ENCODE assay signal across 8 cellular contexts in the genomic region with DNA sequence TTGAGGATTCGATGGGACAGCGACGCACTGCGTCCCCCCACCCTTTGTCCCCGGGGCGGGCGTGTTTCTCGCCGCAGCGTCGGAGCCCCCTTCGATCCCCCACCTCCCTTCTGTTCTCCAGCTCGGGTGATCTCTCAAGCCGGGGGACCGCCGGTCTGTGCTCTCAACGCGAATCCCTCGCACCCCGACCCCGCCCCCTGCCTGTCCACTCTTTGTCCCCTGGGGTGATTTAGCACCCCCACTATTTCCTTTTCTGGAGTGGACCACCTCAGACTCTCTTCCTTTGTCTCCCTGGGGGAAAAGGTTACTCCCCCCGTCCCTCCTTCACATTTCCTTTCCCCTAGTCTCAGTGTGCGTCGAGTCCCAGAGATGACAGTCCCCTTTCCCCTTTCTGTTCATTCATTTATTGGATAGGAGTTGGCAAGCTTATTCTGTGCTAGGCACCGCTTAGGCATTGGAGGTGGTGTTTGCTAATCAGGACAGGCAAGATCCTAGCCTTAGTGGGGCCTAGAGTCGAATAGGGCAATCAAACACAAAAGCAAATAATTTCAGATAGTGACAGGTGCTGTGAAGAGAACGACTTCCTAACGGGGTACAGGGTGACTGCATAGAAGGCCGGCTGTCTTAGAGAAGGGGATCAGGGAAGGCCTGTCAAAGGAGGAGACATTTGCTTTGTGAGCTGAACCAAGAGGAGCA. TPM values are rescaled to one million over a fixed set of nuclear protein-coding genes. Genes with fewer than 3 reads are reported as not detected.
DNase-seq lines count a peak whose midpoint lies in the region; ATAC-seq and TF ChIP-seq lines count a peak whose summit lies in the region.

No MANE protein-coding gene starts in this region.

- peak overlapping the region; percentile 97 to 99 for H3K4me3 Mint-ChIP-seq in effector memory CD8-positive, alpha-beta T cell
- H3K4me3 Mint-ChIP-seq in naive B cell, result peak overlapping the region; percentile 89 to 100 (median 96)

- no peaks in the 10 kb centered on the region for H3K9me3 Mint-ChIP-seq in effector memory CD8-positive, alpha-beta T cell
- H3K9me3 Mint-ChIP-seq in naive B cell, result no peaks in the 10 kb centered on the region

- H3K27ac Mint-ChIP-seq in effector memory CD8-positive, alpha-beta T cell, result peak overlapping the region; percentile 98 to 100
- H3K27ac Mint-ChIP-seq in naive B cell, result peak overlapping the region; percentile 94 to 98 (median 96)

- H2AFZ ChIP-seq in SK-N-SH (ENCODE audit: low read depth), result peak overlapping the region; percentile 31; the same call in 1 of the 2 replicates

- no peak for TF ChIP-seq CTCF in SK-N-SH (IDR thresholded peaks at IDR 0.05)

- CTCF ChIA-PET in SK-N-SH (lab: Yijun Ruan, JAX), result interaction anchor here (0.9 to 3.3 kb wide), 5 partner anchors 13 to 76 kb away, joined by 3 to 13 read pairs (median 5); no protein-coding TSS in a partner anchor

- H3K9me2 ChIP-seq in SK-N-SH, result no peaks in the 10 kb centered on the region

- no peak for TF ChIP-seq EP300 in SK-N-SH (IDR thresholded peaks at IDR 0.05; ENCODE audit: borderline replicate concordance in 1 of 2, low read depth in 1 of 2, low read length in 1 of 2)

- H3K9me3 ChIP-seq in SK-N-SH, result no peaks in the 10 kb centered on the region

- H3K27ac ChIP-seq in SK-N-SH (ENCODE audit: low read depth in 2 of 2, low read length in 1 of 2), result peak overlapping the region; percentile 66 to 79; a peak in 3 of 4 replicates

- H3K36me3 ChIP-seq in SK-N-SH (replicated peaks in 1 of 2; ENCODE audit: control insufficient read depth in 1 of 2, insufficient read depth in 2 of 2, low read length in 1 of 2), result no peaks in the 10 kb centered on the region

- H3K27me3 ChIP-seq in SK-N-SH (ENCODE audit: insufficient read depth), result no peaks in the 10 kb centered on the region

- peak; percentile 10 for DNase-seq in stimulated activated CD4-positive, alpha-beta T cell treated with anti-CD3 and anti-CD28 coated beads, Interleukin-12 subunit alpha, Interleukin-12 subunit beta, amount 100 ng/mL, for 4 hours
- DNase-seq in stimulated activated CD4-positive, alpha-beta T cell treated with anti-CD3 and anti-CD28 coated beads, Interleukin-4, amount 100 ng/mL, for 4 hours, result no peak
- DNase-seq in SK-N-SH, result no peak
- DNase-seq in effector memory CD8-positive, alpha-beta T cell, result no peak
- DNase-seq in naive B cell, result no peak
- no peak for DNase-seq in A172 (ENCODE audit: low spot score)
- DNase-seq in NCI-H1105 treated with DMSO at 0.1 percent for 48 hours (lab: John Stamatoyannopoulos, UW), result no peak

- peaks cover 37 to 51% of the 10 kb centered on the region in 2 donors for H3K4me1 Mint-ChIP-seq in effector memory CD8-positive, alpha-beta T cell (ENCODE audit: low read depth in 2 of 2)
- peaks cover 41 to 55% (median 52%) of the 10 kb centered on the region in 3 donors for H3K4me1 Mint-ChIP-seq in naive B cell

- 4% methylated on average over 22 of the region's 29 CpGs for WGBS in SK-N-SH (ENCODE audit: low lambda C conversion rate)

- POLR2A ChIA-PET in SK-N-SH (lab: Yijun Ruan, JAX), result interaction anchor here (0.6 kb wide), 1 partner anchor 19 kb away, joined by 3 read pairs; no protein-coding TSS in a partner anchor

- peak overlapping the region; percentile 71 to 97 for H3K4me3 ChIP-seq in SK-N-SH (ENCODE audit: low read depth in 2 of 2, low read length in 1 of 2)

- H3K27me3 Mint-ChIP-seq in effector memory CD8-positive, alpha-beta T cell, result no peaks in the 10 kb centered on the region
- H3K27me3 Mint-ChIP-seq in naive B cell, result no peaks in the 10 kb centered on the region

- peaks cover 57% of the 10 kb centered on the region for H3K79me2 ChIP-seq in SK-N-SH (ENCODE audit: insufficient read depth)

- peak overlapping the region; percentile 95 for H3K9ac ChIP-seq in SK-N-SH

- H3K36me3 Mint-ChIP-seq in effector memory CD8-positive, alpha-beta T cell (ENCODE audit: insufficient read depth), result peaks cover 28% of the 10 kb centered on the region
- H3K36me3 Mint-ChIP-seq in naive B cell, result peaks cover 0 to 8% of the 10 kb centered on the region in 2 donors

- peaks cover 18% of the 10 kb centered on the region for H3F3A ChIP-seq in SK-N-SH (replicated peaks; ENCODE audit: insufficient read depth)

- H3K4me1 ChIP-seq in SK-N-SH (ENCODE audit: control insufficient read depth in 1 of 2, insufficient read depth in 2 of 2, low read depth in 1 of 2, low read length in 1 of 2), result peaks cover 15 to 31% of the 10 kb centered on the region in 2 experiments

- peak overlapping the region; percentile 95 for H3K4me2 ChIP-seq in SK-N-SH

- no peak for TF ChIP-seq RAD21 in SK-N-SH (IDR thresholded peaks at IDR 0.05; ENCODE audit: low read length)

- H4K20me1 ChIP-seq in SK-N-SH (ENCODE audit: insufficient read depth), result peaks cover 41% of the 10 kb centered on the region

- no peak for ATAC-seq in effector memory CD8-positive, alpha-beta T cell (replicated peaks)
- ATAC-seq in naive B cell (ENCODE audit: low read depth in 2 of 2) (no peak), HG03565 (IDR thresholded peaks at IDR 0.05; ENCODE audit: unreplicated experiment) (no peak)

TF ChIP-seq in SK-N-SH, 30 proteins besides CTCF, POLR2A, EP300 and RAD21 (continues in another document):
- TF ChIP-seq TCF12 (IDR thresholded peaks at IDR 0.05) (no peak), CHD2 (IDR thresholded peaks at IDR 0.05; ENCODE audit: low read length, partially characterized antibody) (no peak), POLR2AphosphoS5 (IDR thresholded peaks at IDR 0.05; ENCODE audit: low read depth, low read length) (no peak), TAF1 (IDR thresholded peaks at IDR 0.05; ENCODE audit: borderline replicate concordance, low read depth, low read length) (no peak), MEF2A (IDR thresholded peaks at IDR 0.05; ENCODE audit: borderline replicate concordance, low read depth) (no peak), TEAD4 (IDR thresholded peaks at IDR 0.05; ENCODE audit: borderline replicate concordance, insufficient read depth) (no peak), MXI1 (IDR thresholded peaks at IDR 0.05; ENCODE audit: low read depth, low read length) (no peak), GABPA (IDR thresholded peaks at IDR 0.05; ENCODE audit: low read depth) (no peak), SIN3A (IDR thresholded peaks at IDR 0.05; ENCODE audit: borderline replicate concordance, low read depth, low read length) (no peak), RXRA (IDR thresholded peaks at IDR 0.05; ENCODE audit: borderline replicate concordance, low read depth) (no peak), FOXM1 (IDR thresholded peaks at IDR 0.05; ENCODE audit: low read depth) (no peak), SMC3 (IDR thresholded peaks at IDR 0.05; ENCODE audit: low read depth, low read length) (no peak)
- TF ChIP-seq, protein P1, sequence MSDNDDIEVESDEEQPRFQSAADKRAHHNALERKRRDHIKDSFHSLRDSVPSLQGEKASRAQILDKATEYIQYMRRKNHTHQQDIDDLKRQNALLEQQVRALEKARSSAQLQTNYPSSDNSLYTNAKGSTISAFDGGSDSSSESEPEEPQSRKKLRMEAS (IDR thresholded peaks at IDR 0.05; ENCODE audit: low read depth), result no peak
- TF ChIP-seq, protein P2, sequence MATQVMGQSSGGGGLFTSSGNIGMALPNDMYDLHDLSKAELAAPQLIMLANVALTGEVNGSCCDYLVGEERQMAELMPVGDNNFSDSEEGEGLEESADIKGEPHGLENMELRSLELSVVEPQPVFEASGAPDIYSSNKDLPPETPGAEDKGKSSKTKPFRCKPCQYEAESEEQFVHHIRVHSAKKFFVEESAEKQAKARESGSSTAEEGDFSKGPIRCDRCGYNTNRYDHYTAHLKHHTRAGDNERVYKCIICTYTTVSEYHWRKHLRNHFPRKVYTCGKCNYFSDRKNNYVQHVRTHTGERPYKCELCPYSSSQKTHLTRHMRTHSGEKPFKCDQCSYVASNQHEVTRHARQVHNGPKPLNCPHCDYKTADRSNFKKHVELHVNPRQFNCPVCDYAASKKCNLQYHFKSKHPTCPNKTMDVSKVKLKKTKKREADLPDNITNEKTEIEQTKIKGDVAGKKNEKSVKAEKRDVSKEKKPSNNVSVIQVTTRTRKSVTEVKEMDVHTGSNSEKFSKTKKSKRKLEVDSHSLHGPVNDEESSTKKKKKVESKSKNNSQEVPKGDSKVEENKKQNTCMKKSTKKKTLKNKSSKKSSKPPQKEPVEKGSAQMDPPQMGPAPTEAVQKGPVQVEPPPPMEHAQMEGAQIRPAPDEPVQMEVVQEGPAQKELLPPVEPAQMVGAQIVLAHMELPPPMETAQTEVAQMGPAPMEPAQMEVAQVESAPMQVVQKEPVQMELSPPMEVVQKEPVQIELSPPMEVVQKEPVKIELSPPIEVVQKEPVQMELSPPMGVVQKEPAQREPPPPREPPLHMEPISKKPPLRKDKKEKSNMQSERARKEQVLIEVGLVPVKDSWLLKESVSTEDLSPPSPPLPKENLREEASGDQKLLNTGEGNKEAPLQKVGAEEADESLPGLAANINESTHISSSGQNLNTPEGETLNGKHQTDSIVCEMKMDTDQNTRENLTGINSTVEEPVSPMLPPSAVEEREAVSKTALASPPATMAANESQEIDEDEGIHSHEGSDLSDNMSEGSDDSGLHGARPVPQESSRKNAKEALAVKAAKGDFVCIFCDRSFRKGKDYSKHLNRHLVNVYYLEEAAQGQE (IDR thresholded peaks at IDR 0.05; ENCODE audit: low read depth, low read length), result no peak
- TF ChIP-seq, protein P3, sequence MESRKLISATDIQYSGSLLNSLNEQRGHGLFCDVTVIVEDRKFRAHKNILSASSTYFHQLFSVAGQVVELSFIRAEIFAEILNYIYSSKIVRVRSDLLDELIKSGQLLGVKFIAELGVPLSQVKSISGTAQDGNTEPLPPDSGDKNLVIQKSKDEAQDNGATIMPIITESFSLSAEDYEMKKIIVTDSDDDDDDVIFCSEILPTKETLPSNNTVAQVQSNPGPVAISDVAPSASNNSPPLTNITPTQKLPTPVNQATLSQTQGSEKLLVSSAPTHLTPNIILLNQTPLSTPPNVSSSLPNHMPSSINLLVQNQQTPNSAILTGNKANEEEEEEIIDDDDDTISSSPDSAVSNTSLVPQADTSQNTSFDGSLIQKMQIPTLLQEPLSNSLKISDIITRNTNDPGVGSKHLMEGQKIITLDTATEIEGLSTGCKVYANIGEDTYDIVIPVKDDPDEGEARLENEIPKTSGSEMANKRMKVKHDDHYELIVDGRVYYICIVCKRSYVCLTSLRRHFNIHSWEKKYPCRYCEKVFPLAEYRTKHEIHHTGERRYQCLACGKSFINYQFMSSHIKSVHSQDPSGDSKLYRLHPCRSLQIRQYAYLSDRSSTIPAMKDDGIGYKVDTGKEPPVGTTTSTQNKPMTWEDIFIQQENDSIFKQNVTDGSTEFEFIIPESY (IDR thresholded peaks at IDR 0.05; ENCODE audit: borderline replicate concordance, low read depth), result no peak

RNA-seq across cellular contexts. Expression of a gene that starts 0.7 kb away (rescaled TPM):
- 23.6 and 25.2 TPM in 2 replicates for polyA plus RNA-seq in SK-N-SH (2012; rRNA removed)
- 26.2 and 27.0 TPM in 2 replicates for polyA plus RNA-seq in SK-N-SH (2012; cell fraction: cytosol; rRNA removed)
- polyA plus RNA-seq in SK-N-SH (2012; cell fraction: nucleus; rRNA removed), result 25.5 and 40.8 TPM in 2 replicates
- 10 to 100 TPM; 14.0 to 57.1 (median 46.1) TPM for polyA plus RNA-seq in naive B cell (ENCODE audit: low read depth in 6 of 6)
- 56.9 and 60.6 TPM in 2 replicates for total RNA-seq in A172 (2014; rRNA removed; shearing (Covaris generic))
